In the genomic region with DNA sequence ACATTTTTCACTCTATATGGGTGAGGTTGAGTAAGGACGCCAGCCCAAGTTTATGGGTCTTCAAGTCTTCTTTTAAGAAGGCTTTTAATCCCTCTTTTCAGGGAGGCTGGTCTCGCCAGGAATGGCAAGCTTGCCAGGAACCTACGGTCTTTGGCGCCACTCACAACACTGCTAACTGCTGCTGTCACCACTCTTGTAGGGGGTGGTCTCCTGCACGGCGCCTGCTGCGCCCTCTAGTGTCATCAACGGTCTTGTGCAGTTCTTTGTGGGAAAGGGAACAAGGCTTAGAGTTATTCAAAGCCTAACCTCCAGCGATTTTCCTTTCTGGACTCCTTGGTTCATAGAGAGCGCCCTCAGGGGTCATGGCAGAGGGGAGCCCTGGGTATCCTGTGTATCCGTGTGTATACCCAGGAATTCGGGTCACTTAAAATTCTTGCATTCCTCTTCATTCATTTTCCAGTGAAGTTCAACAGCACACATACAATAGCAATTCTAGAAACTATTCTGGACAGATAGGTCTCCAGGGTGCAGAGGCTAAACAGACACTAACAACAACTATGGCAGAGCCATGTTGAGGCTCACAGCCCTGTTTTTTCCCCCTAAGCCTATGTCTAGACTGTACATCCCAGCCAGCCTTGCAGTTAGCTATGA, we compare ENCODE assay signal across 8 cellular contexts.
DNase-seq lines count a peak whose midpoint lies in the region; ATAC-seq and TF ChIP-seq lines count a peak whose summit lies in the region.

No MANE protein-coding gene starts in this region.

- H3K27me3 ChIP-seq in iPS DF 6.9 (ENCODE audit: control insufficient read depth, insufficient read depth, low read length) (no peaks in the 10 kb centered on the region), thyroid gland (no peaks in the 10 kb centered on the region)

- no peak overlapping the region for H3K4me3 Mint-ChIP-seq in CD14-positive monocyte
- no peak overlapping the region for H3K4me3 Mint-ChIP-seq in activated CD8-positive, alpha-beta T cell treated with anti-CD3 and anti-CD28 coated beads, Interleukin-2, amount 10 ng/mL, durations not matched to agents 7 days and 5 days

- H3K9me3 Mint-ChIP-seq in CD14-positive monocyte, result peaks cover 0 to 13% (median 10%) of the 10 kb centered on the region in 7 donors
- H3K9me3 Mint-ChIP-seq in activated CD8-positive, alpha-beta T cell treated with anti-CD3 and anti-CD28 coated beads, Interleukin-2, amount 10 ng/mL, durations not matched to agents 7 days and 5 days (ENCODE audit: insufficient read depth), result peaks cover 2% of the 10 kb centered on the region

- no CpG with 5 or more reads among the region's 12 CpGs for WGBS in iPS DF 6.9 (ENCODE audit: insufficient coverage, insufficient read length)
- 10 to 24% methylated on average over 10 to 12 of the region's 12 CpGs for WGBS in thyroid gland, 2 donors

- no peak overlapping the region for H3K27ac ChIP-seq in iPS DF 6.9 (ENCODE audit: low read length)
- H3K27ac ChIP-seq in thyroid gland, result no peak overlapping the region

- no peaks in the 10 kb centered on the region for H3K36me3 ChIP-seq in iPS DF 6.9 (ENCODE audit: control insufficient read depth, insufficient read depth, low read length)
- H3K36me3 ChIP-seq in thyroid gland, result no peaks in the 10 kb centered on the region

- POLR2A ChIA-PET in activated CD8-positive, alpha-beta T cell treated with anti-CD3 and anti-CD28 coated beads, Interleukin-2, amount 10 ng/mL, durations not matched to agents 7 days and 5 days (lab: Charles Lee), result no interaction called here

- peaks cover 0 to 3% (median 0%) of the 10 kb centered on the region in 3 donors for H3K27me3 Mint-ChIP-seq in CD14-positive monocyte (ENCODE audit: low read depth in 3 of 3)
- H3K27me3 Mint-ChIP-seq in activated CD8-positive, alpha-beta T cell treated with anti-CD3 and anti-CD28 coated beads, Interleukin-2, amount 10 ng/mL, durations not matched to agents 7 days and 5 days (ENCODE audit: low read depth), result no peaks in the 10 kb centered on the region

- H3K36me3 Mint-ChIP-seq in CD14-positive monocyte, result no peaks in the 10 kb centered on the region
- no peaks in the 10 kb centered on the region for H3K36me3 Mint-ChIP-seq in activated CD8-positive, alpha-beta T cell treated with anti-CD3 and anti-CD28 coated beads, Interleukin-2, amount 10 ng/mL, durations not matched to agents 7 days and 5 days (ENCODE audit: low read depth)

- H3K4me1 Mint-ChIP-seq in CD14-positive monocyte, result no peaks in the 10 kb centered on the region
- no peaks in the 10 kb centered on the region for H3K4me1 Mint-ChIP-seq in activated CD8-positive, alpha-beta T cell treated with anti-CD3 and anti-CD28 coated beads, Interleukin-2, amount 10 ng/mL, durations not matched to agents 7 days and 5 days (ENCODE audit: low read depth)

- H3K27ac Mint-ChIP-seq in CD14-positive monocyte, result no peak overlapping the region
- H3K27ac Mint-ChIP-seq in activated CD8-positive, alpha-beta T cell treated with anti-CD3 and anti-CD28 coated beads, Interleukin-2, amount 10 ng/mL, durations not matched to agents 7 days and 5 days, result no peak overlapping the region

- peak; percentile 76 for ATAC-seq in GM18508 (IDR thresholded peaks at IDR 0.05; ENCODE audit: insufficient read depth, unreplicated experiment)
- ATAC-seq in HG02870 (IDR thresholded peaks at IDR 0.05; ENCODE audit: unreplicated experiment), result peak; percentile 78
- peak; percentile 49 for ATAC-seq in activated CD8-positive, alpha-beta T cell treated with anti-CD3 and anti-CD28 coated beads, Interleukin-2, amount 10 ng/mL, durations not matched to agents 7 days and 5 days

- DNase-seq in CD14-positive monocyte (ENCODE audit: low spot score) (no peak), NCI-H2029 (lab: John Stamatoyannopoulos, UW) (peak; percentile 16), iPS DF 6.9 (ENCODE audit: low read depth, low spot score) (peak; percentile 80), thyroid gland (peak; percentile 58 to 67), hepatic stellate cell (ENCODE audit: low spot score) (no peak)
- peak; percentile 34 for DNase-seq in activated CD8-positive, alpha-beta T cell treated with anti-CD3 and anti-CD28 coated beads, Interleukin-2, amount 10 ng/mL, durations not matched to agents 7 days and 5 days

- H3K4me3 ChIP-seq in iPS DF 6.9 (ENCODE audit: low read length) (no peak overlapping the region), thyroid gland (replicated peaks in 1 of 3) (no peak overlapping the region)

- intact Hi-C loops in CD14-positive monocyte (cut with micrococcal nuclease) (no loop called here), thyroid gland (cut with DNase I) (loop anchor here (10.0 kb wide), 1 partner anchor 536 kb away; no protein-coding TSS in a partner anchor)

- peak; percentile 46 for TF ChIP-seq CTCF in CD14-positive monocyte (IDR thresholded peaks at IDR 0.05)
- peak; percentile 31 to 75 (median 60) for TF ChIP-seq CTCF in thyroid gland (IDR thresholded peaks at IDR 0.05)

- H3K9me3 ChIP-seq in iPS DF 6.9 (ENCODE audit: control insufficient read depth, insufficient read depth, low read length) (no peaks in the 10 kb centered on the region), thyroid gland (no peaks in the 10 kb centered on the region)

- H3K4me1 ChIP-seq in iPS DF 6.9 (ENCODE audit: control insufficient read depth, insufficient read depth, low read length), result 0 out of 2 replicates have a peak, but pooled peaks cover 1% of the 10 kb centered on the region
- no peaks in the 10 kb centered on the region for H3K4me1 ChIP-seq in thyroid gland

- CTCF ChIA-PET in activated CD8-positive, alpha-beta T cell treated with anti-CD3 and anti-CD28 coated beads, Interleukin-2, amount 10 ng/mL, durations not matched to agents 7 days and 5 days (lab: Charles Lee), result no interaction called here

- TF ChIP-seq POLR2A in thyroid gland (IDR thresholded peaks at IDR 0.05), result no peak

Comparison
In these comparisons a context has a peak if more than half of its experiments do, and no peak if none do; other contexts are left out.
1. DNase-seq: peak in NCI-H2029 (single experiment), activated CD8-positive, alpha-beta T cell treated with anti-CD3 and anti-CD28 coated beads, Interleukin-2, amount 10 ng/mL, durations not matched to agents 7 days and 5 days (single experiment), iPS DF 6.9 (single experiment) and thyroid gland (2 of 2); none in CD14-positive monocyte (single experiment) and hepatic stellate cell (single experiment).
2. Peak in every context shown above with its lines, with median percentiles within 50 percentile points of each other: ATAC-seq.